In genomic region chr19:28472111-28472510, GRCh38 we compare ENCODE assay signal across 13 cellular contexts.
"Had no signal": no experiment of that assay in that cellular context is flagged by ENCODE, and none has a peak within 500 bp of the region (broad histone marks: within the 10 kb centered on the region; RNA-seq: fewer than 3 reads in every experiment).

No MANE protein-coding gene starts in this region.

- H3K27me3 ChIP-seq: brain microvascular endothelial cell, transverse colon had no signal

- H3K27ac ChIP-seq: brain microvascular endothelial cell, transverse colon had no signal

- H3K9me3 ChIP-seq: transverse colon had no signal

- H3K4me3 ChIP-seq: lung, transverse colon had no signal

- ATAC-seq: esophagus mucosa, WTC11 had no signal

- DNase-seq: activated CD4-positive, alpha-beta T cell treated with anti-CD3 and anti-CD28 coated beads, Interleukin-2, amount 10 ng/mL, durations not matched to agents 24 days and 14 days; activated CD8-positive, alpha-beta memory T cell treated with anti-CD3 and anti-CD28 coated beads for 24 hours; activated naive CD4-positive, alpha-beta T cell treated with Interleukin-2 at 50 U/mL for 16 hours; brain microvascular endothelial cell; left cardiac atrium; naive B cell; posterior cingulate gyrus; stimulated activated naive CD4-positive, alpha-beta T cell; substantia nigra had no signal

- H3K36me3 ChIP-seq: brain microvascular endothelial cell, transverse colon had no signal
